30 cellular contexts compared by ENCODE assay signal in the genomic region with DNA sequence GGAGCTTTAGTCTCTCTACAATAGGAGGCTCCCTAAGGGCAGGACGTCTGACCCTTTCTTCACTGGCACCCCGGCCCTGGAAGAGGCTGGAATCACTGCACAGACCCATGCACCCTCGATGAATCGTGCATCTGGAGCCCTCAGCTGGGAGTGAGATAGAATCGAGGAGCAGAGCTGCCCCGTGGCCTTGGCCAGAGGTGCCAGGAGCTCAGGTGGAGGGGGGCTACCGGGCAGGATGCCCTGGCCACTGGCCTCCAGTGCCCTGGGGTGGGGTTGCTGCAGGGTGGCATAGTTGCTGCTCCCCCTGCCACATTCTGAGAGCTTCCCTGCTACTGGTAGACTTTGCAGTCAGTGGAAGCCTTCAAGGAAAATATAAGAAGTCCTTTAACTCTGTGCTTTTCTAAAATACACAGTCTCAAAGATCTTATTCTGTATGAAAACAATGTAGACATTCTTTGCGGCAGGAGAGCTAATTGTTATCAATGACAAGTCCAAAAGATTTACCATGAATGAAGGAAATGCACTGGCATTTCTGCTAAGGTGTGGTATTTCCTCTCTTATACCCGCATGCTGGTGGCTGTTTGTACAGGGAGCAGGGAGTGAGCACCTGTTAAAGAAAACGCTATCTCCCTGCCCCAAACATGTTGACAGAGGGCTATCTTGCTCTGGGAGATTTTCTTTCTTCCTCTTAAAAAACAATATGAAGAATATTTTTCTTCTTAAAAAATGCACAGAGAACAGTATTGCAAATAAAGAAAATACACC.
"Had no signal": no experiment of that assay in that cellular context is flagged by ENCODE, and none has a peak within 500 bp of the region (broad histone marks: within the 10 kb centered on the region; RNA-seq: fewer than 3 reads in every experiment).

No MANE protein-coding gene starts in this region.

- H3K27ac ChIP-seq: KMS-11, VCaP had no signal

- H3K9me3 ChIP-seq: SK-N-SH had no signal

- H3K9ac ChIP-seq: KMS-11, SK-N-SH had no signal

- DNase-seq: activated B cell treated with CpG ODN at 0.5 μM for 24 hours; activated CD4-positive, alpha-beta memory T cell treated with anti-CD3 and anti-CD28 coated beads, Interleukin-2, amount 10 ng/mL, durations not matched to agents 7 days and 5 days; activated CD4-positive, alpha-beta T cell treated with anti-CD3 and anti-CD28 coated beads for 4 hours; activated CD4-positive, CD25-positive, alpha-beta regulatory T cell treated with anti-CD3 and anti-CD28 coated beads, Interleukin-2, amount 50 U/mL, for 72 hours; activated CD8-positive, alpha-beta memory T cell treated with anti-CD3 and anti-CD28 coated beads for 24 hours; activated CD8-positive, alpha-beta memory T cell treated with anti-CD3 and anti-CD28 coated beads, Interleukin-2, amount 10 ng/mL, durations not matched to agents 7 days and 5 days; activated CD8-positive, alpha-beta memory T cell treated with anti-CD3 and anti-CD28 coated beads, Interleukin-2, amount 50 U/mL, for 48 hours; activated effector memory CD4-positive, alpha-beta T cell treated with Interleukin-2 at 50 U/mL for 16 hours; activated naive CD4-positive, alpha-beta T cell treated with anti-CD3 and anti-CD28 coated beads, Interleukin-2, amount 10 ng/mL, durations not matched to agents 7 days and 5 days; activated naive CD8-positive, alpha-beta T cell treated with anti-CD3 and anti-CD28 coated beads, Interleukin-2, amount 50 U/mL, for 24 hours; activated T-cell treated with anti-CD3 and anti-CD28 coated beads, Interleukin-2, amount 50 U/mL, for 48 hours; anterior cingulate cortex; caudate nucleus; MM.1S; NCI-H1092 treated with DMSO at 0.1 percent for 48 hours; NCI-H1417; NCI-H146; NCI-H187; NCI-H2029 treated with DMSO at 0.1 percent for 48 hours; NCI-H2171 treated with DMSO at 0.1 percent for 48 hours; NCI-H2227 treated with DMSO at 0.1 percent for 48 hours; NCI-H446; NCI-H510A treated with DMSO at 0.1 percent for 48 hours; NCI-H526 treated with DMSO at 0.1 percent for 48 hours; NCI-H82; OCI-M1; Right ventricle myocardium superior; SK-N-SH had no signal

- H3K4me2 ChIP-seq: KMS-11, SK-N-SH had no signal

- ATAC-seq: activated CD8-positive, alpha-beta memory T cell treated with anti-CD3 and anti-CD28 coated beads, Interleukin-2, amount 10 ng/mL, durations not matched to agents 7 days and 5 days; activated naive CD8-positive, alpha-beta T cell treated with anti-CD3 and anti-CD28 coated beads, Interleukin-2, amount 50 U/mL, for 24 hours had no signal
